ENCODE assay signal across 1 cellular context in genomic region chr20:55103188-55103587, GRCh38.
TF ChIP-seq lines count a peak whose summit lies in the region.

No MANE protein-coding gene starts in this region.

TF ChIP-seq in K562, 482 proteins besides CTCF, POLR2A, EP300 and RAD21 (continued from another document and continues in another):
- TF ChIP-seq, protein P1, sequence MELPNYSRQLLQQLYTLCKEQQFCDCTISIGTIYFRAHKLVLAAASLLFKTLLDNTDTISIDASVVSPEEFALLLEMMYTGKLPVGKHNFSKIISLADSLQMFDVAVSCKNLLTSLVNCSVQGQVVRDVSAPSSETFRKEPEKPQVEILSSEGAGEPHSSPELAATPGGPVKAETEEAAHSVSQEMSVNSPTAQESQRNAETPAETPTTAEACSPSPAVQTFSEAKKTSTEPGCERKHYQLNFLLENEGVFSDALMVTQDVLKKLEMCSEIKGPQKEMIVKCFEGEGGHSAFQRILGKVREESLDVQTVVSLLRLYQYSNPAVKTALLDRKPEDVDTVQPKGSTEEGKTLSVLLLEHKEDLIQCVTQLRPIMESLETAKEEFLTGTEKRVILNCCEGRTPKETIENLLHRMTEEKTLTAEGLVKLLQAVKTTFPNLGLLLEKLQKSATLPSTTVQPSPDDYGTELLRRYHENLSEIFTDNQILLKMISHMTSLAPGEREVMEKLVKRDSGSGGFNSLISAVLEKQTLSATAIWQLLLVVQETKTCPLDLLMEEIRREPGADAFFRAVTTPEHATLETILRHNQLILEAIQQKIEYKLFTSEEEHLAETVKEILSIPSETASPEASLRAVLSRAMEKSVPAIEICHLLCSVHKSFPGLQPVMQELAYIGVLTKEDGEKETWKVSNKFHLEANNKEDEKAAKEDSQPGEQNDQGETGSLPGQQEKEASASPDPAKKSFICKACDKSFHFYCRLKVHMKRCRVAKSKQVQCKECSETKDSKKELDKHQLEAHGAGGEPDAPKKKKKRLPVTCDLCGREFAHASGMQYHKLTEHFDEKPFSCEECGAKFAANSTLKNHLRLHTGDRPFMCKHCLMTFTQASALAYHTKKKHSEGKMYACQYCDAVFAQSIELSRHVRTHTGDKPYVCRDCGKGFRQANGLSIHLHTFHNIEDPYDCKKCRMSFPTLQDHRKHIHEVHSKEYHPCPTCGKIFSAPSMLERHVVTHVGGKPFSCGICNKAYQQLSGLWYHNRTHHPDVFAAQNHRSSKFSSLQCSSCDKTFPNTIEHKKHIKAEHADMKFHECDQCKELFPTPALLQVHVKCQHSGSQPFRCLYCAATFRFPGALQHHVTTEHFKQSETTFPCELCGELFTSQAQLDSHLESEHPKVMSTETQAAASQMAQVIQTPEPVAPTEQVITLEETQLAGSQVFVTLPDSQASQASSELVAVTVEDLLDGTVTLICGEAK (IDR thresholded peaks at IDR 0.05), result peak; percentile 56; the same call in 1 of the 2 replicates
- TF ChIP-seq, protein P1 (CRISPR knock-in tag; IDR thresholded peaks at IDR 0.05), result no peak
- TF ChIP-seq ZNF766 (CRISPR knock-in tag; conservative IDR thresholded peaks at IDR 0.05), result peak; percentile 81
- no peak for TF ChIP-seq CREBBP (IDR thresholded peaks at IDR 0.05; ENCODE audit: low read depth, low read length)
- TF ChIP-seq PATZ1 (CRISPR knock-in tag; IDR thresholded peaks at IDR 0.05; ENCODE audit: borderline replicate concordance), result no peak
- TF ChIP-seq FOXP4 (CRISPR knock-in tag; IDR thresholded peaks at IDR 0.05; ENCODE audit: borderline replicate concordance), result no peak
- TF ChIP-seq RUNX1 (IDR thresholded peaks at IDR 0.05; ENCODE audit: low read depth), result no peak
- TF ChIP-seq, protein P2, sequence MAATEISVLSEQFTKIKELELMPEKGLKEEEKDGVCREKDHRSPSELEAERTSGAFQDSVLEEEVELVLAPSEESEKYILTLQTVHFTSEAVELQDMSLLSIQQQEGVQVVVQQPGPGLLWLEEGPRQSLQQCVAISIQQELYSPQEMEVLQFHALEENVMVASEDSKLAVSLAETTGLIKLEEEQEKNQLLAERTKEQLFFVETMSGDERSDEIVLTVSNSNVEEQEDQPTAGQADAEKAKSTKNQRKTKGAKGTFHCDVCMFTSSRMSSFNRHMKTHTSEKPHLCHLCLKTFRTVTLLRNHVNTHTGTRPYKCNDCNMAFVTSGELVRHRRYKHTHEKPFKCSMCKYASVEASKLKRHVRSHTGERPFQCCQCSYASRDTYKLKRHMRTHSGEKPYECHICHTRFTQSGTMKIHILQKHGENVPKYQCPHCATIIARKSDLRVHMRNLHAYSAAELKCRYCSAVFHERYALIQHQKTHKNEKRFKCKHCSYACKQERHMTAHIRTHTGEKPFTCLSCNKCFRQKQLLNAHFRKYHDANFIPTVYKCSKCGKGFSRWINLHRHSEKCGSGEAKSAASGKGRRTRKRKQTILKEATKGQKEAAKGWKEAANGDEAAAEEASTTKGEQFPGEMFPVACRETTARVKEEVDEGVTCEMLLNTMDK (IDR thresholded peaks at IDR 0.05; ENCODE audit: borderline replicate concordance, insufficient read depth, low read depth, low read length, poor library complexity, severe bottlenecking), result no peak
- no peak for TF ChIP-seq MTA1 (IDR thresholded peaks at IDR 0.05; ENCODE audit: borderline replicate concordance)
- no peak for TF ChIP-seq CBX2 (IDR thresholded peaks at IDR 0.05; ENCODE audit: insufficient read depth, low read length, poor library complexity, severe bottlenecking)
- TF ChIP-seq ZBTB17 (CRISPR knock-in tag; IDR thresholded peaks at IDR 0.05), result peak; percentile 72; the same call in 1 of the 2 replicates
- TF ChIP-seq ELK1 (CRISPR knock-in tag; IDR thresholded peaks at IDR 0.05), result no peak
- no peak for TF ChIP-seq ASH1L (IDR thresholded peaks at IDR 0.05; ENCODE audit: borderline replicate concordance, low read depth, partially characterized antibody)
- TF ChIP-seq RBM25 (IDR thresholded peaks at IDR 0.05; ENCODE audit: low read depth, low read length, severe bottlenecking), result no peak
- TF ChIP-seq FUS (optimal IDR thresholded peaks at IDR 0.05; ENCODE audit: low read depth, low read length), result no peak
- TF ChIP-seq, protein P3, sequence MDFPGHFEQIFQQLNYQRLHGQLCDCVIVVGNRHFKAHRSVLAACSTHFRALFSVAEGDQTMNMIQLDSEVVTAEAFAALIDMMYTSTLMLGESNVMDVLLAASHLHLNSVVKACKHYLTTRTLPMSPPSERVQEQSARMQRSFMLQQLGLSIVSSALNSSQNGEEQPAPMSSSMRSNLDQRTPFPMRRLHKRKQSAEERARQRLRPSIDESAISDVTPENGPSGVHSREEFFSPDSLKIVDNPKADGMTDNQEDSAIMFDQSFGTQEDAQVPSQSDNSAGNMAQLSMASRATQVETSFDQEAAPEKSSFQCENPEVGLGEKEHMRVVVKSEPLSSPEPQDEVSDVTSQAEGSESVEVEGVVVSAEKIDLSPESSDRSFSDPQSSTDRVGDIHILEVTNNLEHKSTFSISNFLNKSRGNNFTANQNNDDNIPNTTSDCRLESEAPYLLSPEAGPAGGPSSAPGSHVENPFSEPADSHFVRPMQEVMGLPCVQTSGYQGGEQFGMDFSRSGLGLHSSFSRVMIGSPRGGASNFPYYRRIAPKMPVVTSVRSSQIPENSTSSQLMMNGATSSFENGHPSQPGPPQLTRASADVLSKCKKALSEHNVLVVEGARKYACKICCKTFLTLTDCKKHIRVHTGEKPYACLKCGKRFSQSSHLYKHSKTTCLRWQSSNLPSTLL (IDR thresholded peaks at IDR 0.05), result no peak
- TF ChIP-seq KLF6 (CRISPR knock-in tag; IDR thresholded peaks at IDR 0.05; ENCODE audit: borderline replicate concordance), result peak; percentile 96
- TF ChIP-seq KAT8 (IDR thresholded peaks at IDR 0.05; ENCODE audit: low read depth), result no peak
- peak; percentile 94 for TF ChIP-seq SMARCA4 (IDR thresholded peaks at IDR 0.05)
- no peak for TF ChIP-seq ZNF134 (CRISPR knock-in tag; conservative IDR thresholded peaks at IDR 0.05)
- TF ChIP-seq SIRT6 (IDR thresholded peaks at IDR 0.05; ENCODE audit: low read depth, low read length), result no peak
- TF ChIP-seq POLR2B (IDR thresholded peaks at IDR 0.05; ENCODE audit: low read depth, partially characterized antibody), result no peak
- TF ChIP-seq, protein P4, sequence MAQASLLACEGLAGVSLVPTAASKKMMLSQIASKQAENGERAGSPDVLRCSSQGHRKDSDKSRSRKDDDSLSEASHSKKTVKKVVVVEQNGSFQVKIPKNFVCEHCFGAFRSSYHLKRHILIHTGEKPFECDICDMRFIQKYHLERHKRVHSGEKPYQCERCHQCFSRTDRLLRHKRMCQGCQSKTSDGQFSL (CRISPR knock-in tag; IDR thresholded peaks at IDR 0.05), result no peak
- TF ChIP-seq, protein P4 (tag; IDR thresholded peaks at IDR 0.05), result no peak
- no peak for TF ChIP-seq XRCC4 (IDR thresholded peaks at IDR 0.05; ENCODE audit: extremely low read depth, insufficient read depth, insufficient read length)
- no peak for TF ChIP-seq SP1 (CRISPR knock-in tag; IDR thresholded peaks at IDR 0.05)
- TF ChIP-seq ZC3H4 (CRISPR knock-in tag; IDR thresholded peaks at IDR 0.05; ENCODE audit: borderline replicate concordance), result no peak
- TF ChIP-seq RNF2 (IDR thresholded peaks at IDR 0.05), result peak; percentile 58; the same call in 1 of the 2 replicates
- TF ChIP-seq NR4A1 (CRISPR knock-in tag; IDR thresholded peaks at IDR 0.05), result no peak
- TF ChIP-seq NR4A1 (tag; IDR thresholded peaks at IDR 0.05), result peak; percentile 93
- peak in 1 of 2 experiments; percentile 64 for TF ChIP-seq NCOA2 (IDR thresholded peaks at IDR 0.05; ENCODE audit: partially characterized antibody in 2 of 2)
- no peak for TF ChIP-seq ZNF146 (CRISPR knock-in tag; IDR thresholded peaks at IDR 0.05; ENCODE audit: unreplicated experiment)
- no peak for TF ChIP-seq ZNF444 (CRISPR knock-in tag; IDR thresholded peaks at IDR 0.05)
- peak in 1 of 3 experiments; percentile 81; a peak in 2 of 6 replicates for TF ChIP-seq ZBTB11 (CRISPR knock-in tag; IDR thresholded peaks at IDR 0.05)
- no peak for TF ChIP-seq MEF2D (tag; conservative IDR thresholded peaks at IDR 0.05; ENCODE audit: low read depth)
- TF ChIP-seq MTA2 (IDR thresholded peaks at IDR 0.05; ENCODE audit: low read depth), result peak; percentile 84
- TF ChIP-seq CBFA2T2 (conservative IDR thresholded peaks at IDR 0.05), result peak; percentile 81
- no peak for TF ChIP-seq HOXB6 (CRISPR knock-in tag; IDR thresholded peaks at IDR 0.05; ENCODE audit: borderline replicate concordance)
